ENCODE assay signal across 16 cellular contexts in genomic region chr19:11198769-11199469, GRCh38. TPM values are rescaled to one million over a fixed set of nuclear protein-coding genes. Genes with fewer than 3 reads are reported as not detected.
DNase-seq lines count a peak whose midpoint lies in the region; ATAC-seq, FAIRE-seq and TF ChIP-seq lines count a peak whose summit lies in the region.
"Had no signal": no experiment of that assay in that cellular context is flagged by ENCODE, and none has a peak within 500 bp of the region (broad histone marks: within the 10 kb centered on the region; RNA-seq: fewer than 3 reads in every experiment).

No MANE protein-coding gene starts in this region.

- H3K36me3 Mint-ChIP-seq in activated T-helper 2 cell treated with anti-CD3 and anti-CD28 coated beads, Interferon-gamma antibody, Interleukin-2, Interleukin-4, amounts not matched to agents 10 μg/mL and 5 μg/mL and 100 μg/mL, durations not matched to agents 14 hours and 24 hours and 36 hours (ENCODE audit: low read depth): no peaks in the 10 kb centered on the region
- H3K36me3 Mint-ChIP-seq in immature natural killer cell: no peaks in the 10 kb centered on the region
- H3K36me3 Mint-ChIP-seq: IgD-negative memory B cell had no signal

- no peak overlapping the region for H3K4me3 ChIP-seq in sigmoid colon

- peak; percentile 44 for DNase-seq in ELF-1 (ENCODE audit: low read depth, low spot score)
- DNase-seq in activated T-helper 2 cell treated with anti-CD3 and anti-CD28 coated beads, Interferon-gamma antibody, Interleukin-2, Interleukin-4, amounts not matched to agents 10 μg/mL and 5 μg/mL and 100 μg/mL, durations not matched to agents 14 hours and 24 hours and 36 hours (ENCODE audit: low spot score): no peak
- DNase-seq in immature natural killer cell: no peak
- no peak for DNase-seq in sigmoid colon
- no peak for DNase-seq in GM12892 (ENCODE audit: insufficient read length)
- DNase-seq in effector CD4-positive, alpha-beta T cell: no peak
- no peak for DNase-seq in amniotic stem cell (lab: John Stamatoyannopoulos, UW)
- DNase-seq: activated CD8-positive, alpha-beta memory T cell treated with anti-CD3 and anti-CD28 coated beads for 24 hours; Caco-2; effector memory CD4-positive, alpha-beta T cell; NCI-H2081 treated with DMSO at 0.1 percent for 48 hours; stimulated activated CD4-positive, alpha-beta T cell treated with anti-CD3 and anti-CD28 coated beads, Interleukin-12 subunit alpha, Interleukin-12 subunit beta, amount 100 ng/mL, for 4 hours; stimulated activated CD8-positive, alpha-beta memory T cell treated with anti-CD3 and anti-CD28 coated beads, Interleukin-4, amount 100 ng/mL, for 48 hours; T-helper 17 cell had no signal

- TF ChIP-seq CTCF in sigmoid colon (IDR thresholded peaks at IDR 0.05): no peak

- peaks cover 9% of the 10 kb centered on the region for H3K27me3 Mint-ChIP-seq in activated T-helper 2 cell treated with anti-CD3 and anti-CD28 coated beads, Interferon-gamma antibody, Interleukin-2, Interleukin-4, amounts not matched to agents 10 μg/mL and 5 μg/mL and 100 μg/mL, durations not matched to agents 14 hours and 24 hours and 36 hours (ENCODE audit: low read depth)
- H3K27me3 Mint-ChIP-seq in immature natural killer cell (ENCODE audit: low read depth in 3 of 3): peaks cover 0 to 6% (median 0%) of the 10 kb centered on the region in 3 donors

- peak overlapping the region; percentile 91 to 98 (median 94) for H3K27ac ChIP-seq in sigmoid colon

- H3K4me1 ChIP-seq in sigmoid colon: peaks cover 0 to 64% (median 51%) of the 10 kb centered on the region in 4 donors
- H3K4me1 ChIP-seq: Caco-2 had no signal

- H3K27ac Mint-ChIP-seq in activated T-helper 2 cell treated with anti-CD3 and anti-CD28 coated beads, Interferon-gamma antibody, Interleukin-2, Interleukin-4, amounts not matched to agents 10 μg/mL and 5 μg/mL and 100 μg/mL, durations not matched to agents 14 hours and 24 hours and 36 hours: no peak overlapping the region
- H3K27ac Mint-ChIP-seq in immature natural killer cell: no peak overlapping the region
- H3K27ac Mint-ChIP-seq: IgD-negative memory B cell, T-helper 17 cell had no signal

- peaks cover 0 to 14% (median 4%) of the 10 kb centered on the region in 4 donors for H3K36me3 ChIP-seq in sigmoid colon

- peaks cover 8% of the 10 kb centered on the region for H3K4me1 Mint-ChIP-seq in activated T-helper 2 cell treated with anti-CD3 and anti-CD28 coated beads, Interferon-gamma antibody, Interleukin-2, Interleukin-4, amounts not matched to agents 10 μg/mL and 5 μg/mL and 100 μg/mL, durations not matched to agents 14 hours and 24 hours and 36 hours (ENCODE audit: low read depth)
- H3K4me1 Mint-ChIP-seq in immature natural killer cell: peaks cover 6 to 9% of the 10 kb centered on the region in 2 donors

- intact Hi-C loops in activated T-helper 2 cell treated with anti-CD3 and anti-CD28 coated beads, Interferon-gamma antibody, Interleukin-2, Interleukin-4, amounts not matched to agents 10 μg/mL and 5 μg/mL and 100 μg/mL, durations not matched to agents 14 hours and 24 hours and 36 hours (cut with micrococcal nuclease): no loop called here
- intact Hi-C loops in sigmoid colon (cut with DNase I): no loop called here

- no peak for ATAC-seq in HG03159 (IDR thresholded peaks at IDR 0.05; ENCODE audit: unreplicated experiment)
- ATAC-seq: T-helper 17 cell had no signal

- WGBS in sigmoid colon, 2 donors: 84 to 85% methylated on average over 9 of the region's 9 CpGs

- TF ChIP-seq EP300 in sigmoid colon (IDR thresholded peaks at IDR 0.05): no peak

- TF ChIP-seq POLR2A in sigmoid colon (IDR thresholded peaks at IDR 0.05): no peak
- TF ChIP-seq POLR2A in GM12892 (IDR thresholded peaks at IDR 0.05; ENCODE audit: low read depth, low read length): no peak

- no peaks in the 10 kb centered on the region for H3K9me3 Mint-ChIP-seq in activated T-helper 2 cell treated with anti-CD3 and anti-CD28 coated beads, Interferon-gamma antibody, Interleukin-2, Interleukin-4, amounts not matched to agents 10 μg/mL and 5 μg/mL and 100 μg/mL, durations not matched to agents 14 hours and 24 hours and 36 hours
- H3K9me3 Mint-ChIP-seq in immature natural killer cell: no peaks in the 10 kb centered on the region
- H3K9me3 Mint-ChIP-seq: IgD-negative memory B cell had no signal

- H3K9me3 ChIP-seq in sigmoid colon: no peaks in the 10 kb centered on the region
- H3K9me3 ChIP-seq: Caco-2 had no signal

- H3K27me3 ChIP-seq in sigmoid colon: no peaks in the 10 kb centered on the region

- H3K4me3 Mint-ChIP-seq in activated T-helper 2 cell treated with anti-CD3 and anti-CD28 coated beads, Interferon-gamma antibody, Interleukin-2, Interleukin-4, amounts not matched to agents 10 μg/mL and 5 μg/mL and 100 μg/mL, durations not matched to agents 14 hours and 24 hours and 36 hours (ENCODE audit: low read depth): peak overlapping the region; percentile 30
- H3K4me3 Mint-ChIP-seq in immature natural killer cell: peak overlapping the region in 4 of 5 donors; percentile 41 to 85 (median 81)

- no peak for FAIRE-seq in GM12892 (lab: Jason Lieb, UNC)

RNA-seq across cellular contexts. Expression of gene KANK2, which starts 1.6 kb away (rescaled TPM):
- 5.9 and 6.5 TPM in 2 replicates for total RNA-seq in activated T-helper 2 cell treated with anti-CD3 and anti-CD28 coated beads, Interferon-gamma antibody, Interleukin-2, Interleukin-4, amounts not matched to agents 10 μg/mL and 5 μg/mL and 100 μg/mL, durations not matched to agents 14 hours and 24 hours and 36 hours
- polyA plus RNA-seq in immature natural killer cell (under 1 TPM in 2 of 3 donors, not detected in 1; 0.08 to 0.57 TPM), sigmoid colon (100 to 1,000 TPM in 1 of 3 donors, 10 to 100 TPM in 2; 29.8 to 130 (median 89.4) TPM)
- total RNA-seq in sigmoid colon: 1,000 to 10,000 TPM in 2 of 4 donors, 100 to 1,000 TPM in 2; 691 to 1,314 (median 1,068) TPM
- 12.1 TPM for polyA plus RNA-seq in GM12892 (2012; ENCODE audit: missing spikeins)
- polyA plus RNA-seq: IgD-negative memory B cell had no signal

RNA-seq across cellular contexts. Expression of gene ANGPTL8, which starts 40.5 kb away (rescaled TPM):
- not detected in 2 replicates for total RNA-seq in activated T-helper 2 cell treated with anti-CD3 and anti-CD28 coated beads, Interferon-gamma antibody, Interleukin-2, Interleukin-4, amounts not matched to agents 10 μg/mL and 5 μg/mL and 100 μg/mL, durations not matched to agents 14 hours and 24 hours and 36 hours
- not detected for polyA plus RNA-seq in immature natural killer cell
- total RNA-seq in sigmoid colon: not detected
- polyA plus RNA-seq in sigmoid colon: 1 to 10 TPM in 1 of 3 donors, not detected in 2; 8.1 TPM
- not detected for polyA plus RNA-seq in GM12892 (2012; ENCODE audit: missing spikeins)
- total RNA-seq: Caco-2, T-helper 17 cell had no signal
- polyA plus RNA-seq: IgD-negative memory B cell had no signal

RNA-seq across cellular contexts. Expression of gene SPC24, which starts 43.3 kb away (rescaled TPM):
- 38.3 and 38.8 TPM in 2 replicates for total RNA-seq in activated T-helper 2 cell treated with anti-CD3 and anti-CD28 coated beads, Interferon-gamma antibody, Interleukin-2, Interleukin-4, amounts not matched to agents 10 μg/mL and 5 μg/mL and 100 μg/mL, durations not matched to agents 14 hours and 24 hours and 36 hours
- polyA plus RNA-seq in immature natural killer cell: under 1 TPM in 2 of 3 donors, not detected in 1; 0.08 to 0.96 TPM
- total RNA-seq in sigmoid colon: 1 to 10 TPM in 3 of 4 donors, under 1 TPM in 1; 0.99 to 6.0 (median 2.8) TPM
- polyA plus RNA-seq in sigmoid colon: 10 to 100 TPM in 1 of 3 donors, 1 to 10 TPM in 2; 1.2 to 13.0 (median 2.1) TPM
- 20.6 TPM for polyA plus RNA-seq in GM12892 (2012; ENCODE audit: missing spikeins)
- polyA plus RNA-seq: IgD-negative memory B cell had no signal

Comparison
In these comparisons a context has a peak if more than half of its experiments do, and no peak if none do; other contexts are left out.
1. RNA of gene KANK2, which starts 1.6 kb away (total RNA-seq): 691 to 1,314 TPM in sigmoid colon; 5.9 to 6.5 TPM in activated T-helper 2 cell treated with anti-CD3 and anti-CD28 coated beads, Interferon-gamma antibody, Interleukin-2, Interleukin-4, amounts not matched to agents 10 μg/mL and 5 μg/mL and 100 μg/mL, durations not matched to agents 14 hours and 24 hours and 36 hours; every median in the first group is over 10 times any median in the second.